8 cellular contexts compared by ENCODE assay signal in genomic region chr1:236516929-236517704, GRCh38. TPM values are rescaled to one million over a fixed set of nuclear protein-coding genes. Genes with fewer than 3 reads are reported as not detected.
DNase-seq lines count a peak whose midpoint lies in the region.

No MANE protein-coding gene starts in this region.

- H3K4me1 ChIP-seq in urinary bladder (ENCODE audit: insufficient read depth): no peaks in the 10 kb centered on the region

- WGBS in urinary bladder: 34% methylated on average over 8 of the region's 8 CpGs

- H3K27me3 ChIP-seq in H7 (ENCODE audit: control insufficient read depth, insufficient read depth, low read length): no peaks in the 10 kb centered on the region

- no peak overlapping the region for H3K4me3 ChIP-seq in urinary bladder (ENCODE audit: low read depth, low read length)
- H3K4me3 ChIP-seq in H7 (ENCODE audit: insufficient read depth, low read depth, low read length): no peak overlapping the region

- H3K27ac ChIP-seq in urinary bladder (ENCODE audit: low read depth): peak overlapping the region; percentile 39

- DNase-seq in stimulated activated CD4-positive, alpha-beta T cell treated with anti-CD3 and anti-CD28 coated beads, Interleukin-2, amount 100 ng/mL, for 4 hours (ENCODE audit: low read depth): peak; percentile 6
- no peak for DNase-seq in stimulated activated CD4-positive, alpha-beta T cell treated with anti-CD3 and anti-CD28 coated beads, Interleukin-1b, Interleukin-23, amount 100 ng/mL, for 48 hours
- DNase-seq in T-helper 2 cell: peak in 3 of 5 experiments; percentile 45 to 95 (median 56)
- DNase-seq in fibroblast of gingiva (ENCODE audit: low read depth): peak; percentile 77
- DNase-seq in H7: no peak
- no peak for DNase-seq in amygdala (lab: John Stamatoyannopoulos, UW)
- no peak for DNase-seq in globus pallidus (ENCODE audit: low spot score)

- no peaks in the 10 kb centered on the region for H3K36me3 ChIP-seq in urinary bladder (ENCODE audit: insufficient read depth)
- H3K36me3 ChIP-seq in H7 (replicated peaks; ENCODE audit: control insufficient read depth, insufficient read depth, low read length): no peaks in the 10 kb centered on the region

RNA-seq across cellular contexts. Expression of gene LGALS8, which starts 6.7 kb away (rescaled TPM):
- 94.3 TPM for total RNA-seq in urinary bladder
- 28.9 TPM for polyA plus RNA-seq in urinary bladder
- 16.8 and 27.7 TPM in 2 replicates for total RNA-seq in H7 (2014; rRNA removed; shearing (Covaris generic))

Comparison
In these comparisons a context has a peak if more than half of its experiments do, and no peak if none do; other contexts are left out.
1. DNase-seq: peak in stimulated activated CD4-positive, alpha-beta T cell treated with anti-CD3 and anti-CD28 coated beads, Interleukin-2, amount 100 ng/mL, for 4 hours (single experiment), T-helper 2 cell (3 of 5) and fibroblast of gingiva (single experiment); none in stimulated activated CD4-positive, alpha-beta T cell treated with anti-CD3 and anti-CD28 coated beads, Interleukin-1b, Interleukin-23, amount 100 ng/mL, for 48 hours (single experiment), H7 (single experiment), amygdala (0 of 56) and globus pallidus (single experiment).